In the genomic region with DNA sequence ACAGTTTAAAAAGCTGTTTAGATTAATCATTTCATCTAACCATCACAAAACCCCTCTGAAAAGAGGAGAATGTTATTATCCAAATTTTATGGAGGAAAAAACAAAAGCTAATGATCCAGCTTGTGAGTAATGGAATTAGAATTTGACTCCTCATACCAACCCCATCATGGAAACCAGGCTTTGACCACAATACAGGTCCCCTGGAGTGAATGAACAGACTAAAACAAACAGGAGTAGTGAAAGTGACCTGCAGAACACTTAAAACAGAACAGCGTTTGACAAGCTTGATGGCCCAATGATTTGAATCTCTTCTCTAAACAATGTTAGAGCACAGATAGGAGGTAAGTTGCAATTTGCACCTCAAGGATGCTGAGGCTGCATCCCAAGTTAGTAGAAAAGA, we compare ENCODE assay signal across 13 cellular contexts.
DNase-seq lines count a peak whose midpoint lies in the region; FAIRE-seq and TF ChIP-seq lines count a peak whose summit lies in the region.
"Had no signal": no experiment of that assay in that cellular context is flagged by ENCODE, and none has a peak within 500 bp of the region (broad histone marks: within the 10 kb centered on the region; RNA-seq: fewer than 3 reads in every experiment).

No MANE protein-coding gene starts in this region.

- TF ChIP-seq CTCF in AG09309 (IDR thresholded peaks at IDR 0.05; ENCODE audit: control insufficient read depth, insufficient read depth, low read depth, low read length, missing control alignments): no peak
- no peak for TF ChIP-seq CTCF in astrocyte (IDR thresholded peaks at IDR 0.05; ENCODE audit: insufficient read depth, low read depth, low read length)
- no peak for TF ChIP-seq CTCF in keratinocyte (optimal IDR thresholded peaks at IDR 0.05 in 1 of 3, IDR thresholded peaks at IDR 0.05 in 1 of 3, conservative IDR thresholded peaks at IDR 0.05 in 1 of 3; ENCODE audit: extremely low read depth in 1 of 3, insufficient read depth in 2 of 3, low read length in 3 of 3)
- no peak for TF ChIP-seq CTCF in Calu3 (IDR thresholded peaks at IDR 0.05; ENCODE audit: unreplicated experiment)
- no peak for TF ChIP-seq CTCF in uterus (IDR thresholded peaks at IDR 0.05)

- H3K27ac ChIP-seq in astrocyte (ENCODE audit: low read depth, low read length) (peak overlapping the region; percentile 5), keratinocyte (ENCODE audit: control insufficient read depth, insufficient read depth, low read length) (no peak overlapping the region), uterus (no peak overlapping the region)

- H3K27me3 ChIP-seq in astrocyte (ENCODE audit: insufficient read depth, low read length): peaks cover 29% of the 10 kb centered on the region
- H3K27me3 ChIP-seq in keratinocyte (ENCODE audit: control insufficient read depth, extremely low read depth, insufficient read depth, low read length): no peaks in the 10 kb centered on the region
- H3K27me3 ChIP-seq in uterus: peaks cover 0 to 3% of the 10 kb centered on the region in 2 donors

- no peak for TF ChIP-seq POLR2A in uterus (IDR thresholded peaks at IDR 0.05)

- H3K36me3 ChIP-seq in astrocyte (ENCODE audit: insufficient read depth, low read length) (no peaks in the 10 kb centered on the region), keratinocyte (ENCODE audit: control insufficient read depth in 2 of 2, extremely low read depth in 1 of 2, insufficient read depth in 2 of 2, low read length in 2 of 2) (no peaks in the 10 kb centered on the region), uterus (no peaks in the 10 kb centered on the region)

- no peak overlapping the region for H3K4me3 ChIP-seq in AG09309 (ENCODE audit: control insufficient read depth, low read depth, low read length)
- no peak overlapping the region for H3K4me3 ChIP-seq in astrocyte (ENCODE audit: insufficient read depth, low read depth, low read length)
- no peak overlapping the region for H3K4me3 ChIP-seq in keratinocyte (ENCODE audit: control insufficient read depth in 2 of 3, extremely low read depth in 1 of 3, insufficient read depth in 2 of 3, low read depth in 1 of 3, low read length in 3 of 3)
- H3K4me3 ChIP-seq in uterus: no peak overlapping the region

- FAIRE-seq in astrocyte (lab: Jason Lieb, UNC) (peak; percentile 98), keratinocyte (lab: Jason Lieb, UNC) (peak; percentile 5)
- FAIRE-seq: colon, GM12891 had no signal

- H3K4me2 ChIP-seq in astrocyte (ENCODE audit: low read length): peak overlapping the region; percentile 62
- H3K4me2 ChIP-seq in keratinocyte (ENCODE audit: control insufficient read depth, extremely low read depth, insufficient read depth, low read depth, low read length): no peak overlapping the region

- H3K4me1 Mint-ChIP-seq in astrocyte (ENCODE audit: low read depth, unreplicated experiment) (peaks cover 22% of the 10 kb centered on the region), Calu3 (ENCODE audit: low read depth, unreplicated experiment) (no peaks in the 10 kb centered on the region)

- H2AFZ ChIP-seq in astrocyte (ENCODE audit: low read depth, low read length) (no peak overlapping the region), keratinocyte (ENCODE audit: control insufficient read depth, low read length) (no peak overlapping the region)

- H3K79me2 ChIP-seq in astrocyte (ENCODE audit: insufficient read depth, low read length): no peaks in the 10 kb centered on the region
- no peaks in the 10 kb centered on the region for H3K79me2 ChIP-seq in keratinocyte (ENCODE audit: control insufficient read depth, insufficient read depth, low read length)

- dilution Hi-C loops in keratinocyte (cut with MboI; ENCODE audit: extremely low pct_ligation_motif_present, low sequenced_read_pairs): no loop called here

- H3K4me3 Mint-ChIP-seq in astrocyte (ENCODE audit: unreplicated experiment): no peak overlapping the region
- no peak overlapping the region for H3K4me3 Mint-ChIP-seq in Calu3 (ENCODE audit: low read depth, unreplicated experiment)
- H3K4me3 Mint-ChIP-seq: activated T-cell treated with anti-CD3 and anti-CD28 coated beads, Interleukin-2, amount 50 U/mL, for 4 hours had no signal

- BruUV-seq in Calu3 (replicated peaks; lab: Mats Ljungman, UMichigan): no TSS peak

- H3K9me1 ChIP-seq in keratinocyte (ENCODE audit: control insufficient read depth, extremely low read depth, insufficient read depth, low read length): no peaks in the 10 kb centered on the region

- H3K9me3 ChIP-seq in astrocyte (ENCODE audit: insufficient read depth, low read depth, low read length) (no peaks in the 10 kb centered on the region), keratinocyte (ENCODE audit: control insufficient read depth, low read depth, low read length) (no peaks in the 10 kb centered on the region), uterus (no peaks in the 10 kb centered on the region)

- H4K20me1 ChIP-seq in astrocyte (ENCODE audit: insufficient read depth, low read length) (no peaks in the 10 kb centered on the region), keratinocyte (ENCODE audit: control insufficient read depth, extremely low read depth, insufficient read depth, low read length) (no peaks in the 10 kb centered on the region)

- CTCF ChIA-PET in Calu3 (lab: Charles Lee): no interaction called here

- intact Hi-C loops in Calu3 (cut with micrococcal nuclease; ENCODE audit: unreplicated experiment) (no loop called here), uterus (cut with DNase I; ENCODE audit: low total_unique reads) (no loop called here)

- peaks cover 3% of the 10 kb centered on the region for H3K27me3 Mint-ChIP-seq in astrocyte (ENCODE audit: low read depth, unreplicated experiment)
- H3K27me3 Mint-ChIP-seq in Calu3 (ENCODE audit: unreplicated experiment): no peaks in the 10 kb centered on the region

- H3K27ac Mint-ChIP-seq in astrocyte (ENCODE audit: unreplicated experiment) (peak overlapping the region; percentile 88), Calu3 (ENCODE audit: unreplicated experiment) (no peak overlapping the region)

- H3K9me3 Mint-ChIP-seq in astrocyte (ENCODE audit: unreplicated experiment): peaks cover 3% of the 10 kb centered on the region
- H3K9me3 Mint-ChIP-seq in Calu3 (ENCODE audit: low read depth, unreplicated experiment): peaks cover 2% of the 10 kb centered on the region

- peaks cover 6% of the 10 kb centered on the region for H3K36me3 Mint-ChIP-seq in astrocyte (ENCODE audit: low read depth, unreplicated experiment)
- H3K36me3 Mint-ChIP-seq in Calu3 (ENCODE audit: insufficient read depth, unreplicated experiment): no peaks in the 10 kb centered on the region

- peak; percentile 50 for DNase-seq in AG09309 (ENCODE audit: low read depth)
- peak; percentile 87 for DNase-seq in HT1080 (ENCODE audit: low read depth)
- peak; percentile 93 for DNase-seq in astrocyte (ENCODE audit: low read depth)
- DNase-seq in keratinocyte (ENCODE audit: low read depth, low spot score): no peak
- no peak for DNase-seq in Calu3
- no peak for DNase-seq in uterus
- no peak for DNase-seq in C1 segment of cervical spinal cord (lab: John Stamatoyannopoulos, UW)
- no peak for DNase-seq in NCI-H510A (lab: John Stamatoyannopoulos, UW)
- DNase-seq: activated T-cell treated with anti-CD3 and anti-CD28 coated beads, Interleukin-2, amount 50 U/mL, for 4 hours; head of caudate nucleus; NCI-H2029 had no signal

- H3K9ac ChIP-seq in astrocyte (ENCODE audit: low read length) (peak overlapping the region; percentile 15), keratinocyte (ENCODE audit: control insufficient read depth, extremely low read depth, insufficient read depth, low read length) (no peak overlapping the region)

- H3K4me1 ChIP-seq in astrocyte (ENCODE audit: insufficient read depth, low read length) (peaks cover 14% of the 10 kb centered on the region), keratinocyte (ENCODE audit: control insufficient read depth, extremely low read depth, insufficient read depth, low read length) (no peaks in the 10 kb centered on the region), uterus (no peaks in the 10 kb centered on the region)

Comparison
In these comparisons a context has a peak if more than half of its experiments do, and no peak if none do; other contexts are left out.
1. DNase-seq: peak in AG09309 (single experiment), HT1080 (single experiment) and astrocyte (single experiment); none in keratinocyte (single experiment), Calu3 (single experiment), uterus (0 of 2), C1 segment of cervical spinal cord (0 of 14) and NCI-H510A (single experiment).